17 cellular contexts compared by ENCODE assay signal in the genomic region with DNA sequence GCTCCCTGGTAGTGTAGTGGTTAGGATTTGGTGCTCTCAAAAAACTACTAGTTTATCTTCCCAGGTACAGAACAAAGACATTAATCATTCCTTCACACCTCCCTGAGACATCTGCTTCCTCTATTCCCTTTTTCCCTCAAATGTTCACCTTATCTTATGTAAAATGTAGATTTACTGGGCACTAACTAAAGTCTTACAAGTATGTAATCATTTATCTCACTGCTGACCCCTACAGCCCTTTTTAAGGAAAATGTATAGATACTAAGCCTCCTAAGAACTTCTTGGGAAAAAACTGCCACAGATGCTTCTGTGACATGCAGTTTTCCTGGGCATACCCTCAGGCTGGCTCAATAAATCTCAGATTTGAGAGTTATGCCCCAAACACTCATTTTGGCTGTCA. TPM values are rescaled to one million over a fixed set of nuclear protein-coding genes. Genes with fewer than 3 reads are reported as not detected.
DNase-seq lines count a peak whose midpoint lies in the region; ATAC-seq and TF ChIP-seq lines count a peak whose summit lies in the region.
"Had no signal": no experiment of that assay in that cellular context is flagged by ENCODE, and none has a peak within 500 bp of the region (broad histone marks: within the 10 kb centered on the region; RNA-seq: fewer than 3 reads in every experiment).

No MANE protein-coding gene starts in this region.

- H3K36me3 ChIP-seq in SK-N-SH (replicated peaks in 1 of 2; ENCODE audit: control insufficient read depth in 1 of 2, insufficient read depth in 2 of 2, low read length in 1 of 2) (no peaks in the 10 kb centered on the region), OCI-LY7 (ENCODE audit: insufficient read depth, low read length) (no peaks in the 10 kb centered on the region)
- H3K36me3 ChIP-seq: BLaER1 treated with 17β-estradiol and CSF1 and Interleukin-3, amounts not matched to agents 10 nM and 100 nM had no signal

- H3K9ac ChIP-seq in SK-N-SH: no peak overlapping the region
- H3K9ac ChIP-seq: BLaER1 treated with 17β-estradiol and CSF1 and Interleukin-3, amounts not matched to agents 10 nM and 100 nM had no signal

- no peak for TF ChIP-seq RAD21 in SK-N-SH (IDR thresholded peaks at IDR 0.05; ENCODE audit: low read length)

- CTCF ChIA-PET in SK-N-SH (lab: Yijun Ruan, JAX): no interaction called here
- CTCF ChIA-PET in OCI-LY7 (lab: Charles Lee; ENCODE audit: unreplicated experiment): no interaction called here

- BruUV-seq in OCI-LY7 (replicated peaks; lab: Mats Ljungman, UMichigan): no TSS peak

- peaks cover 4 to 5% of the 10 kb centered on the region in 2 experiments; a peak in 3 of 4 replicates for H3K4me1 ChIP-seq in SK-N-SH (ENCODE audit: control insufficient read depth in 1 of 2, insufficient read depth in 2 of 2, low read depth in 1 of 2, low read length in 1 of 2)
- no peaks in the 10 kb centered on the region for H3K4me1 ChIP-seq in OCI-LY7 (ENCODE audit: insufficient read depth, low read length, poor library complexity, severe bottlenecking)
- H3K4me1 ChIP-seq in foreskin keratinocyte: no peaks in the 10 kb centered on the region
- H3K4me1 ChIP-seq: BLaER1 treated with 17β-estradiol and CSF1 and Interleukin-3, amounts not matched to agents 10 nM and 100 nM had no signal

- TF ChIP-seq CTCF in SK-N-SH (IDR thresholded peaks at IDR 0.05) (peak; percentile 36), OCI-LY7 (conservative IDR thresholded peaks at IDR 0.05; ENCODE audit: low read length) (peak; percentile 44), foreskin keratinocyte (conservative IDR thresholded peaks at IDR 0.05) (peak; percentile 14)

- no peak overlapping the region for H3K4me2 ChIP-seq in SK-N-SH
- no peak overlapping the region for H3K4me2 ChIP-seq in OCI-LY7 (ENCODE audit: low read length)
- H3K4me2 ChIP-seq: BLaER1 treated with 17β-estradiol and CSF1 and Interleukin-3, amounts not matched to agents 10 nM and 100 nM had no signal

- H3K27me3 ChIP-seq in SK-N-SH (ENCODE audit: insufficient read depth) (no peaks in the 10 kb centered on the region), foreskin keratinocyte (no peaks in the 10 kb centered on the region)
- H3K27me3 ChIP-seq: BLaER1 treated with 17β-estradiol and CSF1 and Interleukin-3, amounts not matched to agents 10 nM and 100 nM had no signal

- DNase-seq in SK-N-SH: no peak
- DNase-seq in OCI-LY7 (ENCODE audit: low spot score): no peak
- no peak for DNase-seq in foreskin keratinocyte
- no peak for DNase-seq in middle frontal gyrus (ENCODE audit: extremely low spot score, low spot score)
- no peak for DNase-seq in NCI-H2196 treated with DMSO at 0.1 percent for 48 hours (lab: John Stamatoyannopoulos, UW; ENCODE audit: unreplicated experiment)
- no peak for DNase-seq in NCI-H2196 (lab: John Stamatoyannopoulos, UW; ENCODE audit: unreplicated experiment)
- DNase-seq: DMS 273 treated with DMSO at 0.1 percent for 48 hours, IMR-90, MV-4-11, NCI-H1417 treated with DMSO at 0.1 percent for 48 hours, NCI-H1930, NCI-H2171 treated with DMSO at 0.1 percent for 48 hours, NCI-H524, SHP77 treated with DMSO at 0.1 percent for 48 hours had no signal

- no peak for TF ChIP-seq EP300 in SK-N-SH (IDR thresholded peaks at IDR 0.05; ENCODE audit: borderline replicate concordance in 1 of 2, low read depth in 1 of 2, low read length in 1 of 2)

- no peaks in the 10 kb centered on the region for H3K9me2 ChIP-seq in SK-N-SH
- no peaks in the 10 kb centered on the region for H3K9me2 ChIP-seq in OCI-LY7 (ENCODE audit: insufficient read depth, low read length)

- H3K9me3 ChIP-seq in SK-N-SH (no peaks in the 10 kb centered on the region), OCI-LY7 (ENCODE audit: low read length) (no peaks in the 10 kb centered on the region)
- H3K9me3 ChIP-seq: BLaER1 treated with 17β-estradiol and CSF1 and Interleukin-3, amounts not matched to agents 10 nM and 100 nM had no signal

- ATAC-seq in SK-N-SH treated with all-trans-retinoic acid at 6 μM for 48 hours: no peak
- no peak for ATAC-seq in foreskin keratinocyte
- no peak for ATAC-seq in GM18867 (IDR thresholded peaks at IDR 0.05; ENCODE audit: unreplicated experiment)

- H3K27ac ChIP-seq in SK-N-SH (ENCODE audit: low read depth in 2 of 2, low read length in 1 of 2) (no peak overlapping the region), OCI-LY7 (ENCODE audit: low read depth, low read length, poor library complexity, severe bottlenecking) (no peak overlapping the region), foreskin keratinocyte (no peak overlapping the region)
- H3K27ac ChIP-seq: BLaER1 treated with 17β-estradiol and CSF1 and Interleukin-3, amounts not matched to agents 10 nM and 100 nM had no signal

- no peak overlapping the region for H2AFZ ChIP-seq in SK-N-SH (ENCODE audit: low read depth)
- H2AFZ ChIP-seq in OCI-LY7 (ENCODE audit: low read length): no peak overlapping the region

- no peak overlapping the region for H3K4me3 ChIP-seq in SK-N-SH (ENCODE audit: low read depth in 2 of 2, low read length in 1 of 2)
- H3K4me3 ChIP-seq in OCI-LY7 (ENCODE audit: low read depth, low read length, poor library complexity, severe bottlenecking): no peak overlapping the region
- H3K4me3 ChIP-seq: BLaER1 treated with 17β-estradiol and CSF1 and Interleukin-3, amounts not matched to agents 10 nM and 100 nM had no signal

- intact Hi-C loops in OCI-LY7 (cut with micrococcal nuclease; ENCODE audit: unreplicated experiment): no loop called here

- H4K20me1 ChIP-seq in SK-N-SH (ENCODE audit: insufficient read depth) (no peaks in the 10 kb centered on the region), OCI-LY7 (ENCODE audit: insufficient read depth, low read length) (no peaks in the 10 kb centered on the region)
- H4K20me1 ChIP-seq: BLaER1 treated with 17β-estradiol and CSF1 and Interleukin-3, amounts not matched to agents 10 nM and 100 nM had no signal

- H3K79me2 ChIP-seq in SK-N-SH (ENCODE audit: insufficient read depth) (no peaks in the 10 kb centered on the region), OCI-LY7 (ENCODE audit: insufficient read depth, low read depth, low read length) (no peaks in the 10 kb centered on the region)

- H3F3A ChIP-seq in SK-N-SH (replicated peaks; ENCODE audit: insufficient read depth): peaks cover 16% of the 10 kb centered on the region

- POLR2A ChIA-PET in SK-N-SH (lab: Yijun Ruan, JAX) (no interaction called here), OCI-LY7 (lab: Charles Lee) (no interaction called here)

TF ChIP-seq in SK-N-SH, 30 proteins besides CTCF, POLR2A, EP300 and RAD21 (continues in another document):
- TF ChIP-seq YY1 (IDR thresholded peaks at IDR 0.05; ENCODE audit: low read depth) (no peak), EZH2phosphoT487 (IDR thresholded peaks at IDR 0.05; ENCODE audit: borderline replicate concordance, low read depth) (no peak), ELF1 (IDR thresholded peaks at IDR 0.05) (no peak), FOXM1 (IDR thresholded peaks at IDR 0.05; ENCODE audit: low read depth) (no peak), RCOR1 (IDR thresholded peaks at IDR 0.05; ENCODE audit: low read length) (no peak), NFIC (IDR thresholded peaks at IDR 0.05; ENCODE audit: borderline replicate concordance) (no peak), TAF1 (IDR thresholded peaks at IDR 0.05; ENCODE audit: borderline replicate concordance, low read depth, low read length) (no peak), POLR2AphosphoS5 (IDR thresholded peaks at IDR 0.05; ENCODE audit: low read depth, low read length) (no peak)
- TF ChIP-seq, protein P1, sequence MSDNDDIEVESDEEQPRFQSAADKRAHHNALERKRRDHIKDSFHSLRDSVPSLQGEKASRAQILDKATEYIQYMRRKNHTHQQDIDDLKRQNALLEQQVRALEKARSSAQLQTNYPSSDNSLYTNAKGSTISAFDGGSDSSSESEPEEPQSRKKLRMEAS (IDR thresholded peaks at IDR 0.05; ENCODE audit: low read depth): no peak

TF ChIP-seq in SK-N-SH treated with all-trans-retinoic acid at 6 μM for 48 hours, 23 proteins besides CTCF, POLR2A, EP300 and RAD21 (continues in another document):
- TF ChIP-seq ARNTL (CRISPR knock-in tag; IDR thresholded peaks at IDR 0.05; ENCODE audit: borderline replicate concordance, low read depth) (no peak), PATZ1 (CRISPR knock-in tag; IDR thresholded peaks at IDR 0.05; ENCODE audit: borderline replicate concordance) (no peak), ESRRG (CRISPR knock-in tag; IDR thresholded peaks at IDR 0.05) (no peak), POU6F1 (CRISPR knock-in tag; IDR thresholded peaks at IDR 0.05; ENCODE audit: borderline replicate concordance, low read depth) (no peak), BACH2 (CRISPR knock-in tag; IDR thresholded peaks at IDR 0.05; ENCODE audit: borderline replicate concordance) (no peak)

RNA-seq across cellular contexts. Expression of gene NEK7, which starts 50.8 kb away (rescaled TPM):
- polyA plus RNA-seq in SK-N-SH (2012; rRNA removed): 85.8 and 146 TPM in 2 replicates
- polyA plus RNA-seq in SK-N-SH (2012; cell fraction: cytosol; rRNA removed): 148 and 159 TPM in 2 replicates
- 72.1 and 172 TPM in 2 replicates for polyA plus RNA-seq in SK-N-SH (2012; cell fraction: nucleus; rRNA removed)
- total RNA-seq in OCI-LY7 (2014; rRNA removed; shearing (Covaris generic)): 8.1 and 14.9 TPM in 2 replicates
- 22.1 and 25.6 TPM in 2 replicates for total RNA-seq in OCI-LY7 (2022)
- 30.0 and 33.2 TPM in 2 replicates for total RNA-seq in foreskin keratinocyte
- polyA plus RNA-seq in foreskin keratinocyte: 6.9 and 9.2 TPM in 2 replicates
